Comparison of ENCODE assay signal across 8 cellular contexts in genomic region chr6:33314943-33315752, GRCh38. TPM values are rescaled to one million over a fixed set of nuclear protein-coding genes. Genes with fewer than 3 reads are reported as not detected.
A peak's percentile ranks its signal among the peaks of the same experiment; 100 is the strongest.
DNase-seq lines count a peak whose midpoint lies in the region; ATAC-seq and TF ChIP-seq lines count a peak whose summit lies in the region.

No MANE protein-coding gene starts in this region.

- H3K27ac ChIP-seq in lung (ENCODE audit: low read depth in 1 of 2, low read length in 1 of 2) (peak overlapping the region; percentile 96 to 97), upper lobe of right lung (peak overlapping the region; percentile 99)

- no peak for TF ChIP-seq CTCF in cardiac fibroblast (IDR thresholded peaks at IDR 0.05; ENCODE audit: low read depth, low read length)
- no peak for TF ChIP-seq CTCF in lung (IDR thresholded peaks at IDR 0.05; ENCODE audit: control extremely low read depth, extremely low read depth)
- no peak for TF ChIP-seq CTCF in upper lobe of right lung (IDR thresholded peaks at IDR 0.05)

- peaks cover 14 to 25% of the 10 kb centered on the region in 2 donors for H3K4me1 ChIP-seq in lung (ENCODE audit: control insufficient read depth in 2 of 2, insufficient read depth in 2 of 2, low read length in 2 of 2)
- peaks cover 54% of the 10 kb centered on the region for H3K4me1 ChIP-seq in upper lobe of right lung

- H3K27me3 ChIP-seq in lung (ENCODE audit: control insufficient read depth, insufficient read depth): no peaks in the 10 kb centered on the region
- H3K27me3 ChIP-seq in upper lobe of right lung: no peaks in the 10 kb centered on the region

- H3K4me3 ChIP-seq in cardiac fibroblast (replicated peaks in 1 of 2; ENCODE audit: low read depth in 2 of 2, low read length in 2 of 2) (peak overlapping the region; percentile 84 to 89), lung (no peak overlapping the region), upper lobe of right lung (peak overlapping the region; percentile 92)

- ATAC-seq in lung (ENCODE audit: insufficient read depth, low FRiP score) (no peak), upper lobe of right lung (no peak), HG03039 (IDR thresholded peaks at IDR 0.05; ENCODE audit: unreplicated experiment) (no peak)

- 48 to 52% methylated on average over 47 of the region's 47 CpGs for WGBS in lung, 2 donors

- intact Hi-C loops in upper lobe of right lung (cut with DNase I): no loop called here

- H3K9me3 ChIP-seq in lung (ENCODE audit: control insufficient read depth in 2 of 2, insufficient read depth in 1 of 2, low read length in 1 of 2): no peaks in the 10 kb centered on the region
- no peaks in the 10 kb centered on the region for H3K9me3 ChIP-seq in upper lobe of right lung

- H3K36me3 ChIP-seq in lung (ENCODE audit: control insufficient read depth in 2 of 2, insufficient read depth in 2 of 2, low read length in 2 of 2) (peaks cover 4 to 21% of the 10 kb centered on the region in 2 donors), upper lobe of right lung (peaks cover 29% of the 10 kb centered on the region)

- peak; percentile 87 for DNase-seq in DMS53 (lab: John Stamatoyannopoulos, UW)
- DNase-seq in NCI-H1930 (lab: John Stamatoyannopoulos, UW): peak; percentile 7 to 38
- DNase-seq in cardiac fibroblast (ENCODE audit: low read depth in 2 of 2): peak; percentile 24 to 25
- no peak for DNase-seq in lung (ENCODE audit: low spot score)
- peak; percentile 78 for DNase-seq in upper lobe of right lung
- DNase-seq in CD1c-positive myeloid dendritic cell (ENCODE audit: extremely low spot score): no peak
- DNase-seq in NCI-H446 treated with DMSO at 0.1 percent for 48 hours (lab: John Stamatoyannopoulos, UW): no peak

RNA-seq across cellular contexts. Expression of gene TAPBP, which starts 1.3 kb away (rescaled TPM):
- total RNA-seq in lung: 100 to 1,000 TPM; 155 to 241 TPM
- polyA plus RNA-seq in lung: 10 to 100 TPM; 78.7 to 78.9 TPM
- 191 TPM for total RNA-seq in upper lobe of right lung

RNA-seq across cellular contexts. Expression of gene ZBTB22, which starts 2.4 kb away (rescaled TPM):
- total RNA-seq in lung: 10 to 100 TPM; 22.5 to 25.7 TPM
- 10 to 100 TPM; 16.4 to 19.2 TPM for polyA plus RNA-seq in lung
- total RNA-seq in upper lobe of right lung: 26.2 TPM

RNA-seq across cellular contexts. Expression of gene DAXX, which starts 7.6 kb away (rescaled TPM):
- total RNA-seq in lung: 10 to 100 TPM; 23.8 to 38.5 TPM
- polyA plus RNA-seq in lung: 10 to 100 TPM; 32.8 to 36.3 TPM
- total RNA-seq in upper lobe of right lung: 35.0 TPM

RNA-seq across cellular contexts. Expression of gene RGL2, which starts 16.4 kb away (rescaled TPM):
- 10 to 100 TPM; 74.7 to 93.7 TPM for total RNA-seq in lung
- 10 to 100 TPM; 72.2 to 75.4 TPM for polyA plus RNA-seq in lung
- total RNA-seq in upper lobe of right lung: 114 TPM

RNA-seq across cellular contexts. Expression of gene PFDN6, which starts 25.7 kb away (rescaled TPM):
- total RNA-seq in lung: 10 to 100 TPM; 21.8 to 42.2 TPM
- polyA plus RNA-seq in lung: 100 to 1,000 TPM; 113 to 377 TPM
- total RNA-seq in upper lobe of right lung: 39.3 TPM

Comparison
In these comparisons a context has a peak if more than half of its experiments do, and no peak if none do; other contexts are left out.
1. DNase-seq: peak in DMS53 (single experiment), NCI-H1930 (2 of 2), cardiac fibroblast (2 of 2) and upper lobe of right lung (single experiment); none in lung (single experiment), CD1c-positive myeloid dendritic cell (single experiment) and NCI-H446 treated with DMSO at 0.1 percent for 48 hours (single experiment).